In genomic region chr3:71874618-71875017, GRCh38 we compare ENCODE assay signal across 14 cellular contexts.
DNase-seq lines count a peak whose midpoint lies in the region; ATAC-seq and TF ChIP-seq lines count a peak whose summit lies in the region.
"Had no signal": no experiment of that assay in that cellular context is flagged by ENCODE, and none has a peak within 500 bp of the region (broad histone marks: within the 10 kb centered on the region; RNA-seq: fewer than 3 reads in every experiment).

No MANE protein-coding gene starts in this region.

- H3K27me3 Mint-ChIP-seq in activated T-helper 17 cell treated with anti-CD3 and anti-CD28 coated beads, Interleukin-2, amount 50 U/mL, for 72 hours = no peaks in the 10 kb centered on the region
- peaks cover 10% of the 10 kb centered on the region for H3K27me3 Mint-ChIP-seq in stimulated activated naive CD8-positive, alpha-beta T cell treated with anti-CD3 and anti-CD28 coated beads, Interleukin-15, amount 100 ng/mL, for 72 hours
- H3K27me3 Mint-ChIP-seq in chondrocyte (ENCODE audit: low read depth) = peaks cover 14% of the 10 kb centered on the region
- H3K27me3 Mint-ChIP-seq: type B pancreatic cell had no signal

- peaks cover 9% of the 10 kb centered on the region; the same call in 1 of the 2 replicates for H3K4me1 ChIP-seq in HEK293 (ENCODE audit: control insufficient read depth, insufficient read depth, low read length)
- H3K4me1 ChIP-seq: parathyroid adenoma, right lobe of liver had no signal

- ATAC-seq in activated T-helper 17 cell treated with anti-CD3 and anti-CD28 coated beads, Interleukin-2, amount 50 U/mL, for 72 hours (replicated peaks) = peak; percentile 61
- ATAC-seq in stimulated activated naive CD8-positive, alpha-beta T cell treated with anti-CD3 and anti-CD28 coated beads, Interleukin-15, amount 100 ng/mL, for 72 hours = peak; percentile 74

- H3K4me3 ChIP-seq in HEK293 (ENCODE audit: low read depth, low read length) = no peak overlapping the region
- H3K4me3 ChIP-seq: heart right ventricle, left ventricle myocardium inferior, right lobe of liver had no signal

- TF ChIP-seq CTCF in HEK293 (tag by site-specific recombination; IDR thresholded peaks at IDR 0.05) = no peak
- TF ChIP-seq CTCF in chondrocyte (IDR thresholded peaks at IDR 0.05) = no peak

- peak overlapping the region; percentile 35 for H3K4me3 Mint-ChIP-seq in activated T-helper 17 cell treated with anti-CD3 and anti-CD28 coated beads, Interleukin-2, amount 50 U/mL, for 72 hours
- H3K4me3 Mint-ChIP-seq in stimulated activated naive CD8-positive, alpha-beta T cell treated with anti-CD3 and anti-CD28 coated beads, Interleukin-15, amount 100 ng/mL, for 72 hours = peak overlapping the region; percentile 15 to 34
- no peak overlapping the region for H3K4me3 Mint-ChIP-seq in chondrocyte (ENCODE audit: unreplicated experiment)
- H3K4me3 Mint-ChIP-seq: nephron progenitor cell, type B pancreatic cell had no signal

- H3K4me1 Mint-ChIP-seq in activated T-helper 17 cell treated with anti-CD3 and anti-CD28 coated beads, Interleukin-2, amount 50 U/mL, for 72 hours = peaks cover 7% of the 10 kb centered on the region
- peaks cover 47% of the 10 kb centered on the region for H3K4me1 Mint-ChIP-seq in stimulated activated naive CD8-positive, alpha-beta T cell treated with anti-CD3 and anti-CD28 coated beads, Interleukin-15, amount 100 ng/mL, for 72 hours
- H3K4me1 Mint-ChIP-seq in chondrocyte (ENCODE audit: low read depth) = no peaks in the 10 kb centered on the region

- H3K27ac ChIP-seq in HEK293 (ENCODE audit: extremely low read depth, low read depth, low read length) = no peak overlapping the region
- H3K27ac ChIP-seq: heart right ventricle, KMS-11, left ventricle myocardium inferior, parathyroid adenoma, right lobe of liver had no signal

- CTCF ChIA-PET in HEK293 (lab: Yijun Ruan, JAX) = interaction anchor here (0.6 to 3.6 kb wide), 16 partner anchors 10 to 1212 kb away, joined by 3 to 17 read pairs (median 4); no protein-coding TSS in a partner anchor

- no peaks in the 10 kb centered on the region for H3K36me3 Mint-ChIP-seq in activated T-helper 17 cell treated with anti-CD3 and anti-CD28 coated beads, Interleukin-2, amount 50 U/mL, for 72 hours (ENCODE audit: low read depth)
- H3K36me3 Mint-ChIP-seq in chondrocyte (ENCODE audit: low read depth) = no peaks in the 10 kb centered on the region
- H3K36me3 Mint-ChIP-seq: type B pancreatic cell had no signal

- POLR2A ChIA-PET in HEK293 (lab: Yijun Ruan, JAX) = no interaction called here

- H3K27ac Mint-ChIP-seq in activated T-helper 17 cell treated with anti-CD3 and anti-CD28 coated beads, Interleukin-2, amount 50 U/mL, for 72 hours = peak overlapping the region; percentile 38
- H3K27ac Mint-ChIP-seq in stimulated activated naive CD8-positive, alpha-beta T cell treated with anti-CD3 and anti-CD28 coated beads, Interleukin-15, amount 100 ng/mL, for 72 hours = peak overlapping the region; percentile 92 to 98
- H3K27ac Mint-ChIP-seq in chondrocyte (ENCODE audit: unreplicated experiment) = no peak overlapping the region
- H3K27ac Mint-ChIP-seq: nephron progenitor cell had no signal

- no peaks in the 10 kb centered on the region for H3K9me3 Mint-ChIP-seq in activated T-helper 17 cell treated with anti-CD3 and anti-CD28 coated beads, Interleukin-2, amount 50 U/mL, for 72 hours
- H3K9me3 Mint-ChIP-seq in stimulated activated naive CD8-positive, alpha-beta T cell treated with anti-CD3 and anti-CD28 coated beads, Interleukin-15, amount 100 ng/mL, for 72 hours = no peaks in the 10 kb centered on the region
- no peaks in the 10 kb centered on the region for H3K9me3 Mint-ChIP-seq in chondrocyte (ENCODE audit: low read depth)
- H3K9me3 Mint-ChIP-seq: type B pancreatic cell had no signal

- DNase-seq in stimulated activated CD4-positive, alpha-beta T cell treated with anti-CD3 and anti-CD28 coated beads, Interleukin-4, amount 100 ng/mL, for 1 hour = peak; percentile 6
- DNase-seq in stimulated activated CD4-positive, alpha-beta T cell treated with anti-CD3 and anti-CD28 coated beads, Interleukin-2, amount 100 ng/mL, for 24 hours = no peak
- peak in 1 of 2 donors; percentile 33 for DNase-seq in stimulated activated naive CD8-positive, alpha-beta T cell treated with anti-CD3 and anti-CD28 coated beads, Interleukin-15, amount 100 ng/mL, for 72 hours
- DNase-seq in chondrocyte (ENCODE audit: low spot score) (no peak), NCI-H1930 (lab: John Stamatoyannopoulos, UW) (no peak)
- DNase-seq: heart right ventricle, left ventricle myocardium inferior, nephron progenitor cell had no signal

- no peaks in the 10 kb centered on the region for H3K9me3 ChIP-seq in HEK293 (ENCODE audit: control insufficient read depth, insufficient read depth, low read depth, low read length)
- H3K9me3 ChIP-seq: heart right ventricle, left ventricle myocardium inferior, right lobe of liver had no signal

- no peaks in the 10 kb centered on the region for H3K36me3 ChIP-seq in HEK293 (ENCODE audit: control insufficient read depth in 2 of 2, insufficient read depth in 1 of 2, low read length in 2 of 2)
- H3K36me3 ChIP-seq: heart right ventricle, left ventricle myocardium inferior, right lobe of liver had no signal

TF ChIP-seq in HEK293, 187 proteins besides CTCF, POLR2A, EP300 and RAD21:
- no peak for TF ChIP-seq YY2 (tag by site-specific recombination; IDR thresholded peaks at IDR 0.05)
- TF ChIP-seq ATF2 (tag by site-specific recombination; IDR thresholded peaks at IDR 0.05; ENCODE audit: low read depth) = peak; percentile 26; the same call in 1 of the 2 replicates
